In the genomic region with DNA sequence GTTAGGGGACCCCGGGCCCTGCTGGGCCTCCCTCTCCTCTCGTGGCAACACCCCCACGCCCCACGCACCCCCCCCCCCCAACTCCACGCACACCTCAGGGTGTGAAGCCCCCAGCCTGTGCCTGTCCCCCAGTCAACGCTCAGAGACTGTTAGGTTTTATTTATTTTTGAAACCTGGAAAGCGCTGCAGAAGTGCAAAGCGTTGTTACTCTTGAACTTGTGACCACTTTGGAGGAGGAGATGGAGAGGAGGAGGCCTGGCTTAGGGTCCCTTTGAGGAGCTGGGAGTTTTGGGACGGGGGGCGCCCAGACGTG, we compare ENCODE assay signal across 1 cellular context.
TF ChIP-seq lines count a peak whose summit lies in the region.

No MANE protein-coding gene starts in this region.

TF ChIP-seq in GM23338, 12 proteins besides CTCF, POLR2A, EP300 and RAD21 (continued from another document):
- no peak for TF ChIP-seq REST (IDR thresholded peaks at IDR 0.05; ENCODE audit: unreplicated experiment)
- no peak for TF ChIP-seq ZNF331 (CRISPR knock-in tag; IDR thresholded peaks at IDR 0.05; ENCODE audit: low read depth)
- no peak for TF ChIP-seq POLR2AphosphoS5 (IDR thresholded peaks at IDR 0.05; ENCODE audit: low read depth)
- TF ChIP-seq EZH2phosphoT487 (IDR thresholded peaks at IDR 0.05; ENCODE audit: unreplicated experiment), result no peak
- no peak for TF ChIP-seq ZNF114 (CRISPR knock-in tag; IDR thresholded peaks at IDR 0.05)
- no peak for TF ChIP-seq JUNB (IDR thresholded peaks at IDR 0.05; ENCODE audit: unreplicated experiment)
- TF ChIP-seq ETS1 (IDR thresholded peaks at IDR 0.05), result no peak
- TF ChIP-seq NANOG (IDR thresholded peaks at IDR 0.05; ENCODE audit: borderline replicate concordance), result no peak
